Comparison of ENCODE assay signal across 1 cellular context in genomic region chr1:168550971-168551370, GRCh38.
TF ChIP-seq lines count a peak whose summit lies in the region.

No MANE protein-coding gene starts in this region.

TF ChIP-seq in SK-N-SH treated with all-trans-retinoic acid at 6 μM for 48 hours, 23 proteins besides CTCF, POLR2A, EP300 and RAD21 (continued from another document):
- TF ChIP-seq, protein P1, sequence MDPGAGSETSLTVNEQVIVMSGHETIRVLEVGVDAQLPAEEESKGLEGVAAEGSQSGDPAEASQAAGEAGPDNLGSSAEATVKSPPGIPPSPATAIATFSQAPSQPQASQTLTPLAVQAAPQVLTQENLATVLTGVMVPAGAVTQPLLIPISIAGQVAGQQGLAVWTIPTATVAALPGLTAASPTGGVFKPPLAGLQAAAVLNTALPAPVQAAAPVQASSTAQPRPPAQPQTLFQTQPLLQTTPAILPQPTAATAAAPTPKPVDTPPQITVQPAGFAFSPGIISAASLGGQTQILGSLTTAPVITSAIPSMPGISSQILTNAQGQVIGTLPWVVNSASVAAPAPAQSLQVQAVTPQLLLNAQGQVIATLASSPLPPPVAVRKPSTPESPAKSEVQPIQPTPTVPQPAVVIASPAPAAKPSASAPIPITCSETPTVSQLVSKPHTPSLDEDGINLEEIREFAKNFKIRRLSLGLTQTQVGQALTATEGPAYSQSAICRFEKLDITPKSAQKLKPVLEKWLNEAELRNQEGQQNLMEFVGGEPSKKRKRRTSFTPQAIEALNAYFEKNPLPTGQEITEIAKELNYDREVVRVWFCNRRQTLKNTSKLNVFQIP (CRISPR knock-in tag; IDR thresholded peaks at IDR 0.05; ENCODE audit: borderline replicate concordance, low read depth): no peak
- TF ChIP-seq CSDC2 (CRISPR knock-in tag; IDR thresholded peaks at IDR 0.05) (no peak), ISL1 (CRISPR knock-in tag; IDR thresholded peaks at IDR 0.05) (no peak), OSR1 (CRISPR knock-in tag; IDR thresholded peaks at IDR 0.05) (no peak), RARB (CRISPR knock-in tag; IDR thresholded peaks at IDR 0.05) (no peak), SNAI2 (CRISPR knock-in tag; IDR thresholded peaks at IDR 0.05) (no peak), ZFP30 (CRISPR knock-in tag; IDR thresholded peaks at IDR 0.05) (no peak)
- TF ChIP-seq, protein P2, sequence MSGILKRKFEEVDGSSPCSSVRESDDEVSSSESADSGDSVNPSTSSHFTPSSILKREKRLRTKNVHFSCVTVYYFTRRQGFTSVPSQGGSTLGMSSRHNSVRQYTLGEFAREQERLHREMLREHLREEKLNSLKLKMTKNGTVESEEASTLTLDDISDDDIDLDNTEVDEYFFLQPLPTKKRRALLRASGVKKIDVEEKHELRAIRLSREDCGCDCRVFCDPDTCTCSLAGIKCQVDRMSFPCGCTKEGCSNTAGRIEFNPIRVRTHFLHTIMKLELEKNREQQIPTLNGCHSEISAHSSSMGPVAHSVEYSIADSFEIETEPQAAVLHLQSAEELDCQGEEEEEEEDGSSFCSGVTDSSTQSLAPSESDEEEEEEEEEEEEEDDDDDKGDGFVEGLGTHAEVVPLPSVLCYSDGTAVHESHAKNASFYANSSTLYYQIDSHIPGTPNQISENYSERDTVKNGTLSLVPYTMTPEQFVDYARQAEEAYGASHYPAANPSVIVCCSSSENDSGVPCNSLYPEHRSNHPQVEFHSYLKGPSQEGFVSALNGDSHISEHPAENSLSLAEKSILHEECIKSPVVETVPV (CRISPR knock-in tag; IDR thresholded peaks at IDR 0.05): no peak
